In genomic region chr17:76353599-76354316, GRCh38 we compare ENCODE assay signal across 8 cellular contexts. TPM values are rescaled to one million over a fixed set of nuclear protein-coding genes. Genes with fewer than 3 reads are reported as not detected.
DNase-seq lines count a peak whose midpoint lies in the region; ATAC-seq, FAIRE-seq and TF ChIP-seq lines count a peak whose summit lies in the region.

A gene with protein sequence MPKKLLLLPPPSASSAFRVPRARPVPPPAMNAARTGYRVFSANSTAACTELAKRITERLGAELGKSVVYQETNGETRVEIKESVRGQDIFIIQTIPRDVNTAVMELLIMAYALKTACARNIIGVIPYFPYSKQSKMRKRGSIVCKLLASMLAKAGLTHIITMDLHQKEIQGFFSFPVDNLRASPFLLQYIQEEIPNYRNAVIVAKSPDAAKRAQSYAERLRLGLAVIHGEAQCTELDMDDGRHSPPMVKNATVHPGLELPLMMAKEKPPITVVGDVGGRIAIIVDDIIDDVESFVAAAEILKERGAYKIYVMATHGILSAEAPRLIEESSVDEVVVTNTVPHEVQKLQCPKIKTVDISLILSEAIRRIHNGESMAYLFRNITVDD (minus strand): TSS chr17:76353916. CDS start chr17:76353703, 213 bp downstream.

- no peak for FAIRE-seq in pancreas (lab: Jason Lieb, UNC)

- H3K36me3 Mint-ChIP-seq in HFFc6 (ENCODE audit: low read depth): no peaks in the 10 kb centered on the region
- no peaks in the 10 kb centered on the region for H3K36me3 Mint-ChIP-seq in activated naive CD8-positive, alpha-beta T cell

- TF ChIP-seq CTCF in HFFc6 (IDR thresholded peaks at IDR 0.05) (peak; percentile 76), pancreas (IDR thresholded peaks at IDR 0.05) (peak in 1 of 4 donors; percentile 34), tibial artery (IDR thresholded peaks at IDR 0.05) (peak; percentile 37 to 53)

- H3K9me3 ChIP-seq in pancreas: no peaks in the 10 kb centered on the region
- H3K9me3 ChIP-seq in tibial artery: no peaks in the 10 kb centered on the region

- 1% methylated on average over 60 to 75 of the region's 75 CpGs for WGBS in pancreas, 2 donors

- ATAC-seq in Right ventricle myocardium inferior (peak; percentile 99), pancreas (peak; percentile 96 to 99 (median 96))

- H3K27ac ChIP-seq in pancreas (peak within 1 kb of the TSS; percentile 70 to 94 (median 88)), tibial artery (peak within 1 kb of the TSS; percentile 74 to 81)

- H3K4me3 ChIP-seq in GM08714 (ENCODE audit: low read length) (peak within 1 kb of the TSS; percentile 67), pancreas (peak within 1 kb of the TSS; percentile 53 to 98 (median 80)), tibial artery (peak within 1 kb of the TSS; percentile 75 to 87)

- intact Hi-C loops in Right ventricle myocardium inferior (cut with DNase I): loop anchor here (5.0 kb wide), 2 partner anchors 36 to 44 kb away; no protein-coding TSS in a partner anchor
- intact Hi-C loops in pancreas (cut with DNase I): no loop called here
- intact Hi-C loops in tibial artery (cut with DNase I; ENCODE audit: low total_unique reads): no loop called here

- peak within 1 kb of the TSS; percentile 97 for H3K4me3 Mint-ChIP-seq in HFFc6
- H3K4me3 Mint-ChIP-seq in activated naive CD8-positive, alpha-beta T cell: peak within 1 kb of the TSS; percentile 96

- H3K4me1 Mint-ChIP-seq in HFFc6 (ENCODE audit: low read depth): peaks cover 25% of the 10 kb centered on the region
- H3K4me1 Mint-ChIP-seq in activated naive CD8-positive, alpha-beta T cell (ENCODE audit: low read depth): peaks cover 25% of the 10 kb centered on the region

- no peaks in the 10 kb centered on the region; the same call in 1 of the 2 replicates for H3K27me3 Mint-ChIP-seq in HFFc6 (ENCODE audit: insufficient read depth)
- H3K27me3 Mint-ChIP-seq in activated naive CD8-positive, alpha-beta T cell: no peaks in the 10 kb centered on the region

- H3K27ac Mint-ChIP-seq in HFFc6: peak within 1 kb of the TSS; percentile 100
- peak within 1 kb of the TSS; percentile 100 for H3K27ac Mint-ChIP-seq in activated naive CD8-positive, alpha-beta T cell

- no peaks in the 10 kb centered on the region for H3K36me3 ChIP-seq in pancreas
- no peaks in the 10 kb centered on the region for H3K36me3 ChIP-seq in tibial artery

- H3K4me1 ChIP-seq in pancreas (peaks cover 2 to 16% (median 5%) of the 10 kb centered on the region in 3 donors), tibial artery (peaks cover 0 to 26% (median 22%) of the 10 kb centered on the region in 4 donors)

- DNase-seq in HFFc6: peak; percentile 76
- DNase-seq in NCI-H1048 (lab: John Stamatoyannopoulos, UW): peak; percentile 79
- DNase-seq in SKM-1 (lab: John Stamatoyannopoulos, UW; ENCODE audit: unreplicated experiment): peak; percentile 81
- peak; percentile 95 for DNase-seq in Right ventricle myocardium inferior (ENCODE audit: missing footprints)
- peak; percentile 89 to 95 (median 91) for DNase-seq in pancreas
- peak; percentile 84 to 89 for DNase-seq in tibial artery

- H3K27me3 ChIP-seq in pancreas (no peaks in the 10 kb centered on the region), tibial artery (peaks cover 0 to 3% of the 10 kb centered on the region in 2 donors)

- no peaks in the 10 kb centered on the region for H3K9me3 Mint-ChIP-seq in HFFc6
- no peaks in the 10 kb centered on the region for H3K9me3 Mint-ChIP-seq in activated naive CD8-positive, alpha-beta T cell (ENCODE audit: low read depth)

RNA-seq across cellular contexts. Expression of the gene that starts here (rescaled TPM):
- total RNA-seq in HFFc6 (2021; fragmentation: NEBNext Ultra II Directional; extraction: Animal tissue kit (Norgen Biotek cat#: 25700)): 10 to 100 TPM; 32.6 to 37.4 (median 35.1) TPM
- 35.9 TPM for total RNA-seq in Right ventricle myocardium inferior
- total RNA-seq in pancreas: 10 to 100 TPM; 18.5 to 39.7 (median 24.3) TPM
- polyA plus RNA-seq in pancreas: 10 to 100 TPM; 26.2 to 43.3 TPM

Comparison
In these comparisons a context has a peak if more than half of its experiments do, and no peak if none do; other contexts are left out.
1. Peak in every context shown above with its lines: DNase-seq, ATAC-seq, H3K4me3 ChIP-seq and H3K27ac ChIP-seq.